Comparison of ENCODE assay signal across 19 cellular contexts in the genomic region with DNA sequence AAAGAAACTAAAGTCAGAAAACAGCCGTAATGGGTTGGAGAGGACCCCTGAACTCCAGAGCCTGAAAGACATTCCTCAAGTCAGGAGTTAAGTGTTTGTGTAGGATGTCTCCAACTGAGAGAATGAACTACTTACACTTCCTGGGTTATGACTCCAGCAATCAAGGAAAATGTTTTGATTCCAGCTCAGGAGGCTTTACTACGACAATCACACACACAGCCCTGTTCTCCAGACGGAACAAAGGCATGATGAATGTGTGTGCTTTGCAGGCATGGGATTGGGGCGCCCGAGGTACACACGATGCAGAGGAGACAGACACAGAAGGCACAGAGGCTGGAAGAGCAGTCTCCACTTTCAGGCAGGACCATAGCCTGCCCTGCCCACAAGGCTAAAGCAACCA.
"Had no signal": no experiment of that assay in that cellular context is flagged by ENCODE, and none has a peak within 500 bp of the region (broad histone marks: within the 10 kb centered on the region; RNA-seq: fewer than 3 reads in every experiment).

No MANE protein-coding gene starts in this region.

- DNase-seq: activated CD4-positive, alpha-beta T cell treated with anti-CD3 and anti-CD28 coated beads for 1 hour; activated CD4-positive, alpha-beta T cell treated with anti-CD3 and anti-CD28 coated beads, Interleukin-2, amount 50 U/mL, for 48 hours; activated CD8-positive, alpha-beta memory T cell treated with anti-CD3 and anti-CD28 coated beads, Interleukin-2, amount 10 ng/mL, durations not matched to agents 7 days and 5 days; activated effector memory CD4-positive, alpha-beta T cell treated with Interleukin-2 at 50 U/mL for 16 hours; activated naive CD4-positive, alpha-beta T cell treated with anti-CD3 and anti-CD28 coated beads, Interleukin-2, amount 50 U/mL, for 16 hours; activated T-cell treated with anti-CD3 and anti-CD28 coated beads, Interleukin-2, amount 50 U/mL, for 24 hours; body of pancreas; esophagus squamous epithelium; hippocampal formation; kidney; left ventricle myocardium superior; pancreas; retina; stimulated activated CD4-positive, alpha-beta T cell treated with anti-CD3 and anti-CD28 coated beads, Interleukin-15, amount 100 ng/mL, for 24 hours; stimulated activated CD4-positive, alpha-beta T cell treated with anti-CD3 and anti-CD28 coated beads, Interleukin-4, amount 100 ng/mL, for 1 hour; stimulated activated naive CD4-positive, alpha-beta T cell; trophoblast cell had no signal

- H3K9me3 ChIP-seq: adrenal gland, body of pancreas, esophagus squamous epithelium, pancreas had no signal

- H3K4me3 Mint-ChIP-seq: activated CD8-positive, alpha-beta memory T cell treated with anti-CD3 and anti-CD28 coated beads, Interleukin-2, amount 10 ng/mL, durations not matched to agents 7 days and 5 days; activated T-cell treated with anti-CD3 and anti-CD28 coated beads, Interleukin-2, amount 50 U/mL, for 24 hours; memory B cell had no signal

- H3K27ac Mint-ChIP-seq: activated CD8-positive, alpha-beta memory T cell treated with anti-CD3 and anti-CD28 coated beads, Interleukin-2, amount 10 ng/mL, durations not matched to agents 7 days and 5 days; activated T-cell treated with anti-CD3 and anti-CD28 coated beads, Interleukin-2, amount 50 U/mL, for 24 hours; memory B cell had no signal

- H3K36me3 Mint-ChIP-seq: activated CD8-positive, alpha-beta memory T cell treated with anti-CD3 and anti-CD28 coated beads, Interleukin-2, amount 10 ng/mL, durations not matched to agents 7 days and 5 days; memory B cell had no signal

- H3K4me1 Mint-ChIP-seq: memory B cell had no signal

- ATAC-seq: activated CD8-positive, alpha-beta memory T cell treated with anti-CD3 and anti-CD28 coated beads, Interleukin-2, amount 10 ng/mL, durations not matched to agents 7 days and 5 days; body of pancreas; left ventricle myocardium superior had no signal

- H3K27me3 Mint-ChIP-seq: activated T-cell treated with anti-CD3 and anti-CD28 coated beads, Interleukin-2, amount 50 U/mL, for 24 hours had no signal

- H3K27me3 ChIP-seq: adrenal gland, body of pancreas, esophagus squamous epithelium, pancreas had no signal

- H3K4me3 ChIP-seq: adrenal gland, body of pancreas, esophagus squamous epithelium, pancreas had no signal

- H3K27ac ChIP-seq: adrenal gland, body of pancreas, esophagus squamous epithelium, pancreas had no signal

- H3K9me3 Mint-ChIP-seq: activated T-cell treated with anti-CD3 and anti-CD28 coated beads, Interleukin-2, amount 50 U/mL, for 24 hours; memory B cell had no signal

- H3K36me3 ChIP-seq: adrenal gland had no signal
